ENCODE assay signal across 19 cellular contexts in the genomic region with DNA sequence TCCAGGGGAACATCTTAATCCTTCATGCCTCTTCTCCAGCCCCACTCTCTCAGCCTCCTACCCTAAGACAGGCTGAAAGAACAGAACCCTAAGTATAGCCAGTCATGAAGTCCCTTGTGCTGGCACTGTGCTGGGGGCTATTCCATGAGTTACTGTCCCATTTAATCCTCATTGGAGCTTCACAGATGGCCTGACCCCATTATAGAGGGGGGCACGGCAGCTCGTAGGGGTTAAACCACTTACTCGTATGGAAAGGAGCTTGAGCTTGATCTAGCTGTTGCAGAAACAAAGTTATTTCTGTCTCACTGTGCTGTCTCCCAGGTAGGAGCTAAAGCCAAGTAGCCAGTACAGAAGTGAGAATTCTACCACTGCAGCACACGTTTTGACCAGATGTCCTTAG.
"Had no signal": no experiment of that assay in that cellular context is flagged by ENCODE, and none has a peak within 500 bp of the region (broad histone marks: within the 10 kb centered on the region; RNA-seq: fewer than 3 reads in every experiment).

No MANE protein-coding gene starts in this region.

- H3K4me3 ChIP-seq: lower lobe of right lung, ovary, right lobe of liver had no signal

- H3K4me1 ChIP-seq: lower lobe of right lung, right lobe of liver had no signal

- ATAC-seq: left cardiac atrium; natural killer cell; right lobe of liver; stimulated activated effector memory CD8-positive, alpha-beta T cell treated with anti-CD3 and anti-CD28 coated beads, Interleukin-12 subunit alpha, Interleukin-12 subunit beta, amount 100 ng/mL, for 72 hours had no signal

- H3K36me3 ChIP-seq: brain microvascular endothelial cell, lower lobe of right lung, ovary, right lobe of liver had no signal

- H3K4me3 Mint-ChIP-seq: endodermal cell; natural killer cell; stimulated activated effector memory CD8-positive, alpha-beta T cell treated with anti-CD3 and anti-CD28 coated beads, Interleukin-12 subunit alpha, Interleukin-12 subunit beta, amount 100 ng/mL, for 72 hours had no signal

- H3K36me3 Mint-ChIP-seq: natural killer cell; stimulated activated effector memory CD8-positive, alpha-beta T cell treated with anti-CD3 and anti-CD28 coated beads, Interleukin-12 subunit alpha, Interleukin-12 subunit beta, amount 100 ng/mL, for 72 hours had no signal

- DNase-seq: aorta; brain microvascular endothelial cell; central memory CD4-positive, alpha-beta T cell; endodermal cell; foreskin melanocyte; glutamatergic neuron; hippocampal formation; left cardiac atrium; lower lobe of right lung; natural killer cell; ovary; right lobe of liver; small intestine; stimulated activated CD4-positive, alpha-beta T cell treated with anti-CD3 and anti-CD28 coated beads, Interleukin-4, amount 100 ng/mL, for 1 hour; SW 1271; T1000 had no signal

- H3K27me3 ChIP-seq: brain microvascular endothelial cell, ovary, right lobe of liver had no signal

- H3K27ac Mint-ChIP-seq: activated T-cell treated with anti-CD3 and anti-CD28 coated beads, Interleukin-2, amount 50 U/mL, for 72 hours; endodermal cell; natural killer cell; stimulated activated effector memory CD8-positive, alpha-beta T cell treated with anti-CD3 and anti-CD28 coated beads, Interleukin-12 subunit alpha, Interleukin-12 subunit beta, amount 100 ng/mL, for 72 hours had no signal

- H3K27ac ChIP-seq: brain microvascular endothelial cell, epithelial cell of prostate, lower lobe of right lung, ovary, right lobe of liver had no signal

- H3K4me1 Mint-ChIP-seq: endodermal cell, natural killer cell had no signal

- H3K9me3 ChIP-seq: lower lobe of right lung, ovary, right lobe of liver had no signal

- H3K9me3 Mint-ChIP-seq: activated T-cell treated with anti-CD3 and anti-CD28 coated beads, Interleukin-2, amount 50 U/mL, for 72 hours; endodermal cell; natural killer cell; stimulated activated effector memory CD8-positive, alpha-beta T cell treated with anti-CD3 and anti-CD28 coated beads, Interleukin-12 subunit alpha, Interleukin-12 subunit beta, amount 100 ng/mL, for 72 hours had no signal
